Comparison of ENCODE assay signal across 8 cellular contexts in the genomic region with DNA sequence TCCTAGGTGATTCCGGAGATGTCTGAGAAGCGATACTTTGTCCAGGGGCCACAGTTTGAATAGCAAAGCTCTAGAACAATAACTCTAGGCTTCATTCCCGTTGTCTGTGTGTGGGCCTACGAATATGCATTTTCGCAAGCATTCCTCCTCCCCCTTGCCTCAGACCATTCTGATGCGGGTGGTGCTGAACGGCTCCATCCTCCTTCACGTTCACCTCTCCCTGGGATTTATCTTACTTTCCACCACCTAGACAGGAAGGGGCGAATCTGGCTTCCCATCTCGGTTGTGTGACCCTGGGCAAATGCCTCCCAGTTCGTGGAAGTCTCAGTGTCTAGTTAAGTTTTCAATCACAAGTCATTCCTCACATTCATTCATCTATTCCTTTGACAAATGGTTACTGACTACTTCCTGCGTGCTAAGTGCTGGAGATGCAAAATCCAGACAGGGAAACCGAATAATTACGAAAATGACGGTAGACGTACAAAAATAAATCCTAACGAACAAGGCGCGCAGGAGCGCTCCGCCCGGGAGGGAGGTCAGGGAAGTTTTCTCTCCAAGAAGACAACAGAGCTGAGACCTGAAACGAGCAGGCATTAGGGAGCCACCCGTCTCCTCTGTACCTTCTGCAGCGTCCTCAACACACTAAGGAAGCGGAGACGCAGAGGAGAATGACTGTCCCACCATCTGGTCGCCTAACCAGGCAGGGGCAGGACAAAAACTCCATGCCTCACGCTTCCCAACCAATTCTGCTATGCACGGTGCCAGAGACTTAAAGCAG. TPM values are rescaled to one million over a fixed set of nuclear protein-coding genes. Genes with fewer than 3 reads are reported as not detected.
DNase-seq lines count a peak whose midpoint lies in the region; ATAC-seq and TF ChIP-seq lines count a peak whose summit lies in the region.

No MANE protein-coding gene starts in this region.

- ATAC-seq in memory B cell (ENCODE audit: low read depth) (no peak), HG03095 (IDR thresholded peaks at IDR 0.05; ENCODE audit: unreplicated experiment) (no peak)

- H3K27me3 Mint-ChIP-seq in IgD-negative memory B cell: peaks cover 2% of the 10 kb centered on the region
- peaks cover 2% of the 10 kb centered on the region for H3K27me3 Mint-ChIP-seq in memory B cell

- TF ChIP-seq CTCF in brain microvascular endothelial cell (IDR thresholded peaks at IDR 0.05; ENCODE audit: low read depth, low read length, missing control alignments): no peak

- H3K36me3 Mint-ChIP-seq in IgD-negative memory B cell: peaks cover 2% of the 10 kb centered on the region
- H3K36me3 Mint-ChIP-seq in memory B cell: peaks cover 4% of the 10 kb centered on the region

- in situ Hi-C loops in brain microvascular endothelial cell (cut with HindIII; ENCODE audit: low pct_ligation_motif_present, low sequenced_read_pairs): no loop called here

- peaks cover 4% of the 10 kb centered on the region for H3K36me3 ChIP-seq in brain microvascular endothelial cell (replicated peaks)

- H3K9me3 Mint-ChIP-seq in IgD-negative memory B cell (no peaks in the 10 kb centered on the region), memory B cell (no peaks in the 10 kb centered on the region)

- DNase-seq in ELF-1 (ENCODE audit: low read depth, low spot score) (peak; percentile 34), brain microvascular endothelial cell (no peak), memory B cell (ENCODE audit: low spot score in 2 of 2) (no peak), NCI-H1436 treated with DMSO at 0.1 percent for 48 hours (lab: John Stamatoyannopoulos, UW) (no peak), NCI-H187 treated with DMSO at 0.1 percent for 48 hours (lab: John Stamatoyannopoulos, UW) (no peak), NCI-H2196 (lab: John Stamatoyannopoulos, UW; ENCODE audit: unreplicated experiment) (no peak)

- H3K4me3 ChIP-seq in brain microvascular endothelial cell (ENCODE audit: low read depth, low read length): peak overlapping the region; percentile 65

- H3K4me1 Mint-ChIP-seq in IgD-negative memory B cell (peaks cover 9 to 25% (median 12%) of the 10 kb centered on the region in 3 donors), memory B cell (peaks cover 23% of the 10 kb centered on the region)

- no peaks in the 10 kb centered on the region for H3K27me3 ChIP-seq in brain microvascular endothelial cell (replicated peaks)

- H3K4me3 Mint-ChIP-seq in IgD-negative memory B cell: peak overlapping the region; percentile 67 to 96 (median 90)
- H3K4me3 Mint-ChIP-seq in memory B cell: peak overlapping the region; percentile 84

- no peak overlapping the region for H3K27ac ChIP-seq in brain microvascular endothelial cell

- H3K27ac Mint-ChIP-seq in IgD-negative memory B cell: peak overlapping the region; percentile 76 to 96 (median 92)
- peak overlapping the region; percentile 95 for H3K27ac Mint-ChIP-seq in memory B cell

RNA-seq across cellular contexts. Expression of gene CNOT3, which starts 1.3 kb away (rescaled TPM):
- 15.1 TPM for polyA plus RNA-seq in IgD-negative memory B cell

RNA-seq across cellular contexts. Expression of gene PRPF31, which starts 20.7 kb away (rescaled TPM):
- polyA plus RNA-seq in IgD-negative memory B cell: 70.6 TPM

RNA-seq across cellular contexts. Expression of gene TFPT, which starts 20.8 kb away (rescaled TPM):
- 11.9 TPM for polyA plus RNA-seq in IgD-negative memory B cell

RNA-seq across cellular contexts. Expression of gene LENG1, which starts 23.2 kb away (rescaled TPM):
- 15.8 TPM for polyA plus RNA-seq in IgD-negative memory B cell

RNA-seq across cellular contexts. Expression of gene NDUFA3, which starts 33.6 kb away (rescaled TPM):
- 458 TPM for polyA plus RNA-seq in IgD-negative memory B cell
